Comparison of ENCODE assay signal across 34 cellular contexts in the genomic region with DNA sequence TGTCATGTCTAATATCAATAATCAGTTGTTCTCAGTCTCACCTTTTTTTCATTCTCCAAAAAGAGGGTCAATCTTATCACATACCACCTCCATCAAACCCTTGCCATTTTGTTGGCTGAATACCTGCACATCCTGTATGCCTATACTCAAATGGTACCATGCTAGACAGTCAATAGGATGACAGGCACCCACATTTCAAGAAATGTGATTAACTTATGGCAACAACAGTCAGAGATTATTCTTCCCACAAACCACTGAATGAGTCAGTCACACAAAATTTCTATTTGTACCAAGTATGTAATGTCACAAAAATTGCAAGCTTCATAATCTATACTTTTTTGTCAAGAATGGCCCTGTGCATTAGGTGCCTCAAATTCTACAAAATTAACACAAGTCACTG. TPM values are rescaled to one million over a fixed set of nuclear protein-coding genes. Genes with fewer than 3 reads are reported as not detected.
DNase-seq lines count a peak whose midpoint lies in the region; ATAC-seq, FAIRE-seq and TF ChIP-seq lines count a peak whose summit lies in the region.
"Had no signal": no experiment of that assay in that cellular context is flagged by ENCODE, and none has a peak within 500 bp of the region (broad histone marks: within the 10 kb centered on the region; RNA-seq: fewer than 3 reads in every experiment).

No MANE protein-coding gene starts in this region.

- ATAC-seq in stimulated activated naive CD8-positive, alpha-beta T cell treated with anti-CD3 and anti-CD28 coated beads, Interleukin-15, amount 100 ng/mL, for 72 hours, result peak; percentile 93
- ATAC-seq: K562; left cardiac atrium; naive thymus-derived CD8-positive, alpha-beta T cell; Panc1; SK-N-SH treated with all-trans-retinoic acid at 6 μM for 48 hours; stimulated activated memory B cell treated with anti-CD40 and anti-IgM and Interleukin-4, amounts not matched to agents 10 μg/mL and 1 μg/mL and 100 μg/mL, for 72 hours; T-helper 17 cell had no signal

- CTCF ChIA-PET in mammary epithelial cell (lab: Charles Lee; ENCODE audit: low non-redundant PET) (no interaction called here), MCF 10A (lab: Yijun Ruan, JAX) (interaction anchor here (0.8 kb wide), 1 partner anchor 251 kb away, joined by 3 read pairs; no protein-coding TSS in a partner anchor)

- H3K36me3 ChIP-seq in mammary epithelial cell (ENCODE audit: insufficient read depth, low read length), result no peaks in the 10 kb centered on the region
- no peaks in the 10 kb centered on the region for H3K36me3 ChIP-seq in bronchial epithelial cell (ENCODE audit: control insufficient read depth, insufficient read depth, low read length)
- H3K36me3 ChIP-seq: BLaER1 treated with 17β-estradiol and CSF1 and Interleukin-3, amounts not matched to agents 10 nM and 100 nM; breast epithelium; sigmoid colon; upper lobe of left lung had no signal

- H3K27ac Mint-ChIP-seq in MCF 10A (ENCODE audit: low read depth, unreplicated experiment), result no peak overlapping the region
- H3K27ac Mint-ChIP-seq in stimulated activated naive CD8-positive, alpha-beta T cell treated with anti-CD3 and anti-CD28 coated beads, Interleukin-15, amount 100 ng/mL, for 72 hours, result no peak overlapping the region
- H3K27ac Mint-ChIP-seq: activated naive CD4-positive, alpha-beta T cell treated with anti-CD3 and anti-CD28 coated beads for 36 hours; naive thymus-derived CD8-positive, alpha-beta T cell; stimulated activated memory B cell treated with anti-CD40 and anti-IgM and Interleukin-4, amounts not matched to agents 10 μg/mL and 1 μg/mL and 100 μg/mL, for 72 hours; T-helper 17 cell had no signal

- peaks cover 7% of the 10 kb centered on the region for H3K9me3 Mint-ChIP-seq in MCF 10A (ENCODE audit: unreplicated experiment)
- peaks cover 0 to 5% of the 10 kb centered on the region in 2 donors for H3K9me3 Mint-ChIP-seq in stimulated activated naive CD8-positive, alpha-beta T cell treated with anti-CD3 and anti-CD28 coated beads, Interleukin-15, amount 100 ng/mL, for 72 hours

- H3K4me1 ChIP-seq in mammary epithelial cell (ENCODE audit: insufficient read depth, low read length), result peaks cover 3% of the 10 kb centered on the region
- H3K4me1 ChIP-seq: breast epithelium had no signal

- no peaks in the 10 kb centered on the region for H4K20me1 ChIP-seq in mammary epithelial cell (ENCODE audit: insufficient read depth, low read length)
- H4K20me1 ChIP-seq: BLaER1 treated with 17β-estradiol and CSF1 and Interleukin-3, amounts not matched to agents 10 nM and 100 nM had no signal

- H3K9ac ChIP-seq in mammary epithelial cell (ENCODE audit: insufficient read depth, low read length), result no peak overlapping the region
- H3K9ac ChIP-seq: BLaER1 treated with 17β-estradiol and CSF1 and Interleukin-3, amounts not matched to agents 10 nM and 100 nM had no signal

- H3K79me2 ChIP-seq in mammary epithelial cell (ENCODE audit: insufficient read depth, low read length), result no peaks in the 10 kb centered on the region

- DNase-seq in mammary epithelial cell (peak; percentile 25), MCF 10A (ENCODE audit: unreplicated experiment) (no peak), M059J (ENCODE audit: low read depth) (peak; percentile 48), bronchial epithelial cell (ENCODE audit: low read depth) (peak; percentile 39), GM03348 (ENCODE audit: low spot score) (no peak), D721Med (ENCODE audit: insufficient read length, low spot score) (no peak)
- DNase-seq in stimulated activated naive CD8-positive, alpha-beta T cell treated with anti-CD3 and anti-CD28 coated beads, Interleukin-15, amount 100 ng/mL, for 72 hours, result no peak
- DNase-seq: activated CD8-positive, alpha-beta memory T cell treated with anti-CD3 and anti-CD28 coated beads for 24 hours; activated naive CD4-positive, alpha-beta T cell treated with anti-CD3 and anti-CD28 coated beads for 36 hours; activated T-cell treated with anti-CD3 and anti-CD28 coated beads, Interleukin-2, amount 50 U/mL, for 48 hours; amygdala; COR-L47; GF-D8; hippocampal formation; left cardiac atrium; MM.1S; naive thymus-derived CD8-positive, alpha-beta T cell; NCI-H1417 treated with DMSO at 0.1 percent for 48 hours; NCI-H2081 treated with DMSO at 0.1 percent for 48 hours; NCI-H345; NCI-H774; Right ventricle myocardium superior; sigmoid colon; T-helper 17 cell; upper lobe of left lung had no signal

- BruUV-seq in mammary epithelial cell (replicated peaks; lab: Mats Ljungman, UMichigan) (no TSS peak), MCF 10A (replicated peaks; lab: Mats Ljungman, UMichigan) (no TSS peak)

- FAIRE-seq in bronchial epithelial cell (lab: Jason Lieb, UNC) (no peak), D721Med (lab: Jason Lieb, UNC) (no peak)
- FAIRE-seq: K562 had no signal

- peaks cover 11% of the 10 kb centered on the region for H3K27me3 Mint-ChIP-seq in MCF 10A (ENCODE audit: insufficient read depth, unreplicated experiment)
- H3K27me3 Mint-ChIP-seq in stimulated activated naive CD8-positive, alpha-beta T cell treated with anti-CD3 and anti-CD28 coated beads, Interleukin-15, amount 100 ng/mL, for 72 hours, result peaks cover 57% of the 10 kb centered on the region

- intact Hi-C loops in mammary epithelial cell (cut with micrococcal nuclease), result no loop called here
- intact Hi-C loops in MCF 10A (cut with micrococcal nuclease), result no loop called here

- POLR2A ChIA-PET in MCF 10A (lab: Yijun Ruan, JAX), result interaction anchor here (0.6 kb wide), 1 partner anchor 33 kb away, joined by 3 read pairs; no protein-coding TSS in a partner anchor

- H2AFZ ChIP-seq in mammary epithelial cell (ENCODE audit: low read depth, low read length), result no peak overlapping the region

- in situ Hi-C loops in mammary epithelial cell (cut with MboI; ENCODE audit: low sequenced_read_pairs in 2 of 2), result no loop called here

- TF ChIP-seq CTCF in mammary epithelial cell (conservative IDR thresholded peaks at IDR 0.05 in 1 of 2, IDR thresholded peaks at IDR 0.05 in 1 of 2; ENCODE audit: extremely low read depth in 1 of 2, insufficient read depth in 1 of 2, low read depth in 1 of 2, low read length in 2 of 2) (no peak), MCF 10A (IDR thresholded peaks at IDR 0.05; ENCODE audit: unreplicated experiment) (no peak), bronchial epithelial cell (IDR thresholded peaks at IDR 0.05; ENCODE audit: insufficient read depth, low read length, severe bottlenecking) (no peak), D721Med (IDR thresholded peaks at IDR 0.05; ENCODE audit: insufficient read depth, missing control alignments) (no peak)

- no peak overlapping the region for H3K4me2 ChIP-seq in mammary epithelial cell (ENCODE audit: insufficient read depth, low read depth, low read length)
- H3K4me2 ChIP-seq: BLaER1 treated with 17β-estradiol and CSF1 and Interleukin-3, amounts not matched to agents 10 nM and 100 nM had no signal

- H3K27ac ChIP-seq in mammary epithelial cell (ENCODE audit: insufficient read depth, low read depth, low read length), result no peak overlapping the region
- H3K27ac ChIP-seq: BLaER1 treated with 17β-estradiol and CSF1 and Interleukin-3, amounts not matched to agents 10 nM and 100 nM; breast epithelium; sigmoid colon; upper lobe of left lung had no signal

- H3K27me3 ChIP-seq in mammary epithelial cell (ENCODE audit: insufficient read depth, low read length) (peaks cover 2% of the 10 kb centered on the region), bronchial epithelial cell (ENCODE audit: control insufficient read depth, insufficient read depth, low read length) (peaks cover 8% of the 10 kb centered on the region)
- H3K27me3 ChIP-seq: upper lobe of left lung had no signal

- dilution Hi-C loops in mammary epithelial cell (cut with HindIII; ENCODE audit: low sequenced_read_pairs), result no loop called here

- no peaks in the 10 kb centered on the region for H3K36me3 Mint-ChIP-seq in MCF 10A (ENCODE audit: insufficient read depth, unreplicated experiment)
- H3K36me3 Mint-ChIP-seq: stimulated activated memory B cell treated with anti-CD40 and anti-IgM and Interleukin-4, amounts not matched to agents 10 μg/mL and 1 μg/mL and 100 μg/mL, for 72 hours had no signal

- no peak overlapping the region for H3K4me3 Mint-ChIP-seq in MCF 10A (ENCODE audit: unreplicated experiment)
- no peak overlapping the region for H3K4me3 Mint-ChIP-seq in stimulated activated naive CD8-positive, alpha-beta T cell treated with anti-CD3 and anti-CD28 coated beads, Interleukin-15, amount 100 ng/mL, for 72 hours
- H3K4me3 Mint-ChIP-seq: activated naive CD4-positive, alpha-beta T cell treated with anti-CD3 and anti-CD28 coated beads for 36 hours; naive thymus-derived CD8-positive, alpha-beta T cell; stimulated activated memory B cell treated with anti-CD40 and anti-IgM and Interleukin-4, amounts not matched to agents 10 μg/mL and 1 μg/mL and 100 μg/mL, for 72 hours; T-helper 17 cell had no signal

- H3K4me3 ChIP-seq in mammary epithelial cell (replicated peaks in 1 of 3; ENCODE audit: insufficient read depth in 1 of 3, low read depth in 2 of 3, low read length in 3 of 3) (no peak overlapping the region), bronchial epithelial cell (ENCODE audit: low read depth, low read length) (no peak overlapping the region)
- H3K4me3 ChIP-seq: BLaER1 treated with 17β-estradiol and CSF1 and Interleukin-3, amounts not matched to agents 10 nM and 100 nM; breast epithelium; K562; lung; sigmoid colon; upper lobe of left lung had no signal

- H3K4me1 Mint-ChIP-seq in MCF 10A (ENCODE audit: insufficient read depth, unreplicated experiment), result no peaks in the 10 kb centered on the region
- H3K4me1 Mint-ChIP-seq in stimulated activated naive CD8-positive, alpha-beta T cell treated with anti-CD3 and anti-CD28 coated beads, Interleukin-15, amount 100 ng/mL, for 72 hours, result peaks cover 27% of the 10 kb centered on the region
- H3K4me1 Mint-ChIP-seq: stimulated activated memory B cell treated with anti-CD40 and anti-IgM and Interleukin-4, amounts not matched to agents 10 μg/mL and 1 μg/mL and 100 μg/mL, for 72 hours; T-helper 17 cell had no signal

- no peaks in the 10 kb centered on the region for H3K9me3 ChIP-seq in mammary epithelial cell (replicated peaks; ENCODE audit: insufficient read depth, low read length)
- H3K9me3 ChIP-seq: breast epithelium, sigmoid colon, upper lobe of left lung had no signal

RNA-seq across cellular contexts. Expression of a gene that starts 5.1 kb away (rescaled TPM):
- total RNA-seq in mammary epithelial cell (10 to 100 TPM in 1 of 2 donors, under 1 TPM in 1; 0.31 to 19.7 TPM), MCF 10A (2022) (0.64 and 0.84 TPM in 2 replicates), bronchial epithelial cell (1.3 and 6.7 TPM in 2 replicates)
- 0.42 TPM for polyA plus RNA-seq in mammary epithelial cell
- 4.1 TPM for polyA minus RNA-seq in mammary epithelial cell
- 43.0 and 60.3 TPM in 2 replicates for total RNA-seq in M059J (2014; rRNA removed; shearing (Covaris generic))
- total RNA-seq: endothelial cell of umbilical vein, pulmonary artery endothelial cell had no signal
- polyA plus RNA-seq: endothelial cell of umbilical vein had no signal

RNA-seq across cellular contexts. Expression of a gene that starts 57.8 kb away (rescaled TPM):
- total RNA-seq in mammary epithelial cell (1 to 10 TPM in 1 of 2 donors, not detected in 1; 2.2 TPM), MCF 10A (2022) (not detected in 2 replicates), bronchial epithelial cell (0.26 and 1.1 TPM in 2 replicates)
- polyA plus RNA-seq in mammary epithelial cell, result not detected
- polyA minus RNA-seq in mammary epithelial cell, result not detected
- total RNA-seq in M059J (2014; rRNA removed; shearing (Covaris generic)), result 0.89 and 2.1 TPM in 2 replicates
- total RNA-seq: endothelial cell of umbilical vein, pulmonary artery endothelial cell had no signal
- polyA plus RNA-seq: endothelial cell of umbilical vein; naive thymus-derived CD8-positive, alpha-beta T cell had no signal

Comparison
In these comparisons a context has a peak if more than half of its experiments do, and no peak if none do; other contexts are left out.
1. DNase-seq: peak in mammary epithelial cell (single experiment), M059J (single experiment) and bronchial epithelial cell (single experiment); none in MCF 10A (single experiment), stimulated activated naive CD8-positive, alpha-beta T cell treated with anti-CD3 and anti-CD28 coated beads, Interleukin-15, amount 100 ng/mL, for 72 hours (0 of 2), GM03348 (single experiment) and D721Med (single experiment).